Comparison of ENCODE assay signal across 18 cellular contexts in the genomic region with DNA sequence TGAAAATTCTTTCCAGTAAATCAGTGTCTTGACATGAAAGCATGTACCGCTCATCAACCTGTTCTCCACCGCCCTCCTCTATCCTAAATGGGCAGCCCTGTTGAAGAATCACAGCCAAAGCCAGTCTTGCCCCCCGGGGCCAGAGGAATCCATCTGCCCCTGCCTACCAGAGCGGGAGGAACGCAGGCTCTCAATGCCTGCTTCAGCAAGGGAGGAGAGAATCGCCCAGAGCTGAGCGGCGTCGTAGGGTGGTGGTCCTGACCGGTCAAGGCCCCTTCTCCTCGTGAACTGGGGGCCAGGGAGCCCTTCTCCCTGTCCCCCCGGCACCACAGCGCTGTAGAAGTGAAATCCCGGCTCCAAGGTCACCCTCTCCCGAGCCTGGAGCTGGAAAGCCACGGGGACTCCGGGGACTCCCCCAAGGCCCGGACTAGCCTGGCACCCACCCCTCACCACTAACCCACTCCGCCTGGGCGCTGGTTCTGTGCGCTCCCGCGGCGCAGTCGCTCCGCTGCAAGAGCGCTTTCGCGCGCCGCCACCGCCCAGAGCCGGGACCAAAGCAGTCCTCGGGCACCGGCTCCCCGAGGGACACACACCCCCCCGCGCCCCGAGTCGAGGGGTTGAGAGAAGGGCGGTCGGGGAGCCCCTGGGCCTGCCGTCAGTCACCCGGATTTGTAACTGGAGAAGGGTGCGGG. TPM values are rescaled to one million over a fixed set of nuclear protein-coding genes. Genes with fewer than 3 reads are reported as not detected.
DNase-seq lines count a peak whose midpoint lies in the region; ATAC-seq, FAIRE-seq and TF ChIP-seq lines count a peak whose summit lies in the region.
"Had no signal": no experiment of that assay in that cellular context is flagged by ENCODE, and none has a peak within 500 bp of the region (broad histone marks: within the 10 kb centered on the region; RNA-seq: fewer than 3 reads in every experiment).

No MANE protein-coding gene starts in this region.

- H3K9ac ChIP-seq in HUES6 (ENCODE audit: low read length) (peak overlapping the region; percentile 20), parathyroid adenoma (no peak overlapping the region)

- no peaks in the 10 kb centered on the region for H3K36me3 ChIP-seq in HUES6 (ENCODE audit: control insufficient read depth, insufficient read depth, low read length)
- H3K36me3 ChIP-seq in parathyroid adenoma (ENCODE audit: control insufficient read depth, insufficient read depth, low read length): no peaks in the 10 kb centered on the region
- H3K36me3 ChIP-seq: right lobe of liver had no signal

- DNase-seq in ELF-1 (ENCODE audit: low read depth, low spot score): peak; percentile 31
- DNase-seq in foreskin keratinocyte: no peak
- no peak for DNase-seq in UCSD-AML1 (lab: John Stamatoyannopoulos, UW; ENCODE audit: unreplicated experiment)
- no peak for DNase-seq in urothelium cell line (ENCODE audit: low spot score)
- no peak for DNase-seq in NCI-H1436 treated with DMSO at 0.1 percent for 48 hours (lab: John Stamatoyannopoulos, UW)
- DNase-seq: activated CD4-positive, alpha-beta T cell treated with anti-CD3 and anti-CD28 coated beads, Interleukin-2, amount 50 U/mL, for 1 hour; caudate nucleus; NCI-H2227 treated with DMSO at 0.1 percent for 48 hours had no signal

- FAIRE-seq in urothelium cell line (lab: Jason Lieb, UNC): no peak

- 0 out of 2 replicates have a peak, but pooled peaks cover 3% of the 10 kb centered on the region for H3K4me1 ChIP-seq in HUES6 (ENCODE audit: control insufficient read depth, insufficient read depth, low read length)
- no peaks in the 10 kb centered on the region for H3K4me1 ChIP-seq in foreskin keratinocyte
- H3K4me1 ChIP-seq in parathyroid adenoma: no peaks in the 10 kb centered on the region
- H3K4me1 ChIP-seq: right lobe of liver had no signal

- H3K4me3 ChIP-seq in HUES6 (ENCODE audit: low read depth, low read length): peak overlapping the region; percentile 82
- H3K4me3 ChIP-seq in parathyroid adenoma (ENCODE audit: low read depth, low read length): peak overlapping the region; percentile 25
- H3K4me3 ChIP-seq: right lobe of liver had no signal

- ATAC-seq in foreskin keratinocyte: peak; percentile 30
- no peak for ATAC-seq in HG03139 (IDR thresholded peaks at IDR 0.05; ENCODE audit: unreplicated experiment)
- ATAC-seq: HCT116 had no signal

- H3K4me2 ChIP-seq in parathyroid adenoma (ENCODE audit: low read length): peak overlapping the region; percentile 57

- TF ChIP-seq CTCF in foreskin keratinocyte (conservative IDR thresholded peaks at IDR 0.05): no peak
- TF ChIP-seq CTCF in parathyroid adenoma (IDR thresholded peaks at IDR 0.05): no peak

- no peaks in the 10 kb centered on the region for H3K9me3 ChIP-seq in HUES6 (ENCODE audit: control insufficient read depth, insufficient read depth, low read depth, low read length)
- H3K9me3 ChIP-seq in parathyroid adenoma (ENCODE audit: control insufficient read depth, low read length): no peaks in the 10 kb centered on the region
- H3K9me3 ChIP-seq: right lobe of liver had no signal

- no peaks in the 10 kb centered on the region for H3K79me2 ChIP-seq in parathyroid adenoma

- H2AFZ ChIP-seq in parathyroid adenoma: no peak overlapping the region

- peaks cover 92% of the 10 kb centered on the region for H3K27me3 ChIP-seq in HUES6 (ENCODE audit: control insufficient read depth, insufficient read depth, low read length)
- H3K27me3 ChIP-seq in foreskin keratinocyte: peaks cover 91% of the 10 kb centered on the region
- H3K27me3 ChIP-seq in parathyroid adenoma (ENCODE audit: control insufficient read depth, insufficient read depth, low read length): no peaks in the 10 kb centered on the region

- H3K27ac ChIP-seq in HUES6 (ENCODE audit: low read depth, low read length): no peak overlapping the region
- no peak overlapping the region for H3K27ac ChIP-seq in foreskin keratinocyte
- no peak overlapping the region for H3K27ac ChIP-seq in parathyroid adenoma
- H3K27ac ChIP-seq: right lobe of liver had no signal

RNA-seq across cellular contexts. Expression of a gene that starts 0.7 kb away (rescaled TPM):
- total RNA-seq in foreskin keratinocyte: not detected in 2 replicates
- polyA plus RNA-seq in foreskin keratinocyte: not detected in 2 replicates
- total RNA-seq: activated T-helper 1 cell treated with anti-CD3 and anti-CD28 coated beads, Interleukin-12 subunit alpha, Interleukin-12 subunit beta, Interleukin-2, Interleukin-4 antibody, amounts not matched to agents 30 ng/mL and 10 ng/mL and 1 ng/mL, durations not matched to agents 14 hours and 24 hours and 36 hours; mononuclear cell; right lobe of liver; T-helper 2 cell treated with Interferon-gamma antibody and Interleukin-4, amounts not matched to agents 100 ng/mL and 5 ng/mL, for 36 hours had no signal
- polyA plus RNA-seq: CD14-positive monocyte, esophagus had no signal
